ENCODE assay signal across 7 cellular contexts in the genomic region with DNA sequence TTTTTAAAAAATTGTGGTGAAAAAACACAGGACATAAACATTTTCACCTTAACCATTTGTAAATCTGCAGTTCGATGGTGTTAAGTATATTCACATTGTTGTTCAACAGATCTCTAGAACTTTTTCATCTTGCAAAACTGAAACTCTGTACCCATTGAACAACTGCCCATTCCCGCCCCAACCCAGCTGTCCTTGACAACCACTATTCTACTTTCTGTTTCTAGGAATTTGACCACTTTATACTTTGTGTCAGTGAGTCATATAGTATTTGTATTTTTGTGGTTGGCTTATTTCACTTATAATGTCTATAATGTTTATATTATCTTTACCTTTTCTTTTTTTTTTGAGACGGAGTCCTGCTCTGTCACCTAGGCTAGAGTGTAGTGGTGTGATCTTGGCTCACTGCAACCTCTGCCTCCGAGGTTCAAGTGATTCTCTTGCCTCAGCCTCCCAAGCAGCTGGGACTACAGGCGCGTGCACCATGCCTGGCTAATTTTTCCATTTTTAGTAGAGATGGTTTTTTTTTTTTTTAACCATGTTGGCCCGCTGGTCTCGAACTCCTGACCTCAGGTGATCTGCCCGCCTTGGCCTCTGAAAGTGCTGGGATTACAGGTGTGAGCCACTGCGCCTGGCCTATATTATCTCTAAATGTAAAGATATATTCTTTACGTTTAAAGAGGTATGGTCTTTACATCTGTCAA. TPM values are rescaled to one million over a fixed set of nuclear protein-coding genes. Genes with fewer than 3 reads are reported as not detected.
DNase-seq lines count a peak whose midpoint lies in the region; ATAC-seq lines count a peak whose summit lies in the region.
"Not testable (repeated sequence)": the region's sequence is repeated elsewhere in the genome, so short reads cannot be mapped to it uniquely, and the experiment has no call there.

No MANE protein-coding gene starts in this region.

- peak; percentile 71 for DNase-seq in HCEC 1CT
- peak; percentile 44 for DNase-seq in activated CD4-positive, alpha-beta T cell treated with anti-CD3 and anti-CD28 coated beads for 48 hours
- DNase-seq in activated naive CD8-positive, alpha-beta T cell treated with anti-CD3 and anti-CD28 coated beads, Interleukin-2, amount 10 ng/mL, durations not matched to agents 7 days and 5 days = not testable (repeated sequence)
- peak; percentile 83 for DNase-seq in fibroblast of peridontal ligament (ENCODE audit: extremely low read depth)
- DNase-seq in natural killer cell treated with Interleukin-12 subunit alpha and Interleukin-12 subunit beta and Interleukin-15 and Interleukin-18, amount 100 ng/mL, for 72 hours (ENCODE audit: low spot score) = peak; percentile 71

- POLR2A ChIA-PET in activated naive CD8-positive, alpha-beta T cell treated with anti-CD3 and anti-CD28 coated beads, Interleukin-2, amount 10 ng/mL, durations not matched to agents 7 days and 5 days (lab: Charles Lee) = interaction anchor here (0.7 to 1.9 kb wide), 3 partner anchors 8 to 544 kb away, joined by 3 to 5 read pairs (median 4); a partner anchor contains a TSS

- H3K27me3 Mint-ChIP-seq in IgD-negative memory B cell; activated naive CD8-positive, alpha-beta T cell treated with anti-CD3 and anti-CD28 coated beads, Interleukin-2, amount 10 ng/mL, durations not matched to agents 7 days and 5 days; natural killer cell treated with Interleukin-12 subunit alpha and Interleukin-12 subunit beta and Interleukin-15 and Interleukin-18, amount 100 ng/mL, for 72 hours: not testable (repeated sequence)

- peaks cover 23% of the 10 kb centered on the region for H3K36me3 Mint-ChIP-seq in IgD-negative memory B cell
- peaks cover 80% of the 10 kb centered on the region for H3K36me3 Mint-ChIP-seq in activated naive CD8-positive, alpha-beta T cell treated with anti-CD3 and anti-CD28 coated beads, Interleukin-2, amount 10 ng/mL, durations not matched to agents 7 days and 5 days
- H3K36me3 Mint-ChIP-seq in natural killer cell treated with Interleukin-12 subunit alpha and Interleukin-12 subunit beta and Interleukin-15 and Interleukin-18, amount 100 ng/mL, for 72 hours = peaks cover 64% of the 10 kb centered on the region

- ATAC-seq in GM18502 (IDR thresholded peaks at IDR 0.05; ENCODE audit: poor library complexity, unreplicated experiment) = peak; percentile 50
- ATAC-seq in activated naive CD8-positive, alpha-beta T cell treated with anti-CD3 and anti-CD28 coated beads, Interleukin-2, amount 10 ng/mL, durations not matched to agents 7 days and 5 days (ENCODE audit: low read depth) = peak; percentile 24
- peak; percentile 86 to 87 for ATAC-seq in natural killer cell treated with Interleukin-12 subunit alpha and Interleukin-12 subunit beta and Interleukin-15 and Interleukin-18, amount 100 ng/mL, for 72 hours

- peak overlapping the region in 2 of 3 donors; percentile 61 to 89 for H3K27ac Mint-ChIP-seq in IgD-negative memory B cell
- H3K27ac Mint-ChIP-seq in activated naive CD8-positive, alpha-beta T cell treated with anti-CD3 and anti-CD28 coated beads, Interleukin-2, amount 10 ng/mL, durations not matched to agents 7 days and 5 days = peak overlapping the region; percentile 90
- H3K27ac Mint-ChIP-seq in natural killer cell treated with Interleukin-12 subunit alpha and Interleukin-12 subunit beta and Interleukin-15 and Interleukin-18, amount 100 ng/mL, for 72 hours = peak overlapping the region; percentile 92 to 97

- H3K9me3 Mint-ChIP-seq in IgD-negative memory B cell = peaks cover 2 to 12% (median 2%) of the 10 kb centered on the region in 3 donors
- peaks cover 12% of the 10 kb centered on the region for H3K9me3 Mint-ChIP-seq in activated naive CD8-positive, alpha-beta T cell treated with anti-CD3 and anti-CD28 coated beads, Interleukin-2, amount 10 ng/mL, durations not matched to agents 7 days and 5 days
- peaks cover 15% of the 10 kb centered on the region for H3K9me3 Mint-ChIP-seq in natural killer cell treated with Interleukin-12 subunit alpha and Interleukin-12 subunit beta and Interleukin-15 and Interleukin-18, amount 100 ng/mL, for 72 hours

- peak overlapping the region in 1 of 4 donors; percentile 24 for H3K4me3 Mint-ChIP-seq in IgD-negative memory B cell
- peak overlapping the region; percentile 61 for H3K4me3 Mint-ChIP-seq in activated naive CD8-positive, alpha-beta T cell treated with anti-CD3 and anti-CD28 coated beads, Interleukin-2, amount 10 ng/mL, durations not matched to agents 7 days and 5 days
- H3K4me3 Mint-ChIP-seq in natural killer cell treated with Interleukin-12 subunit alpha and Interleukin-12 subunit beta and Interleukin-15 and Interleukin-18, amount 100 ng/mL, for 72 hours = peak overlapping the region; percentile 83

- peaks cover 5 to 24% (median 18%) of the 10 kb centered on the region in 3 donors for H3K4me1 Mint-ChIP-seq in IgD-negative memory B cell
- H3K4me1 Mint-ChIP-seq in activated naive CD8-positive, alpha-beta T cell treated with anti-CD3 and anti-CD28 coated beads, Interleukin-2, amount 10 ng/mL, durations not matched to agents 7 days and 5 days = peaks cover 44% of the 10 kb centered on the region
- H3K4me1 Mint-ChIP-seq in natural killer cell treated with Interleukin-12 subunit alpha and Interleukin-12 subunit beta and Interleukin-15 and Interleukin-18, amount 100 ng/mL, for 72 hours (ENCODE audit: low read depth in 2 of 2) = peaks cover 63 to 78% of the 10 kb centered on the region in 2 donors

RNA-seq across cellular contexts. Expression of a gene that starts 6.8 kb away (rescaled TPM):
- polyA plus RNA-seq in IgD-negative memory B cell = 23.1 TPM
- 10 to 100 TPM; 39.9 to 40.3 TPM for total RNA-seq in activated naive CD8-positive, alpha-beta T cell treated with anti-CD3 and anti-CD28 coated beads, Interleukin-2, amount 10 ng/mL, durations not matched to agents 7 days and 5 days
- total RNA-seq in natural killer cell treated with Interleukin-12 subunit alpha and Interleukin-12 subunit beta and Interleukin-15 and Interleukin-18, amount 100 ng/mL, for 72 hours = 100 to 1,000 TPM in 1 of 2 donors, 10 to 100 TPM in 1; 86.9 to 140 TPM

Comparison
In these comparisons a context has a peak if more than half of its experiments do, and no peak if none do; other contexts are left out.
1. ATAC-seq: peak in every context shown above with its lines; median percentile 86 in natural killer cell treated with Interleukin-12 subunit alpha and Interleukin-12 subunit beta and Interleukin-15 and Interleukin-18, amount 100 ng/mL, for 72 hours; 50 in GM18502; 24 in activated naive CD8-positive, alpha-beta T cell treated with anti-CD3 and anti-CD28 coated beads, Interleukin-2, amount 10 ng/mL, durations not matched to agents 7 days and 5 days.